Comparison of ENCODE assay signal across 29 cellular contexts in genomic region chr11:74978041-74978440, GRCh38.
"Had no signal": no experiment of that assay in that cellular context is flagged by ENCODE, and none has a peak within 500 bp of the region (broad histone marks: within the 10 kb centered on the region; RNA-seq: fewer than 3 reads in every experiment).

No MANE protein-coding gene starts in this region.

- H3K4me3 ChIP-seq: Peyer's patch had no signal

- H3K9me3 ChIP-seq: Peyer's patch had no signal

- H3K27ac ChIP-seq: Peyer's patch, VCaP had no signal

- DNase-seq: activated B cell treated with CpG ODN at 0.5 μM for 24 hours; activated CD4-positive, alpha-beta memory T cell treated with anti-CD3 and anti-CD28 coated beads for 36 hours; activated CD4-positive, alpha-beta T cell treated with anti-CD3 and anti-CD28 coated beads for 4 hours; activated CD4-positive, alpha-beta T cell treated with anti-CD3 and anti-CD28 coated beads, Interleukin-2, amount 50 U/mL, for 1 hour; activated CD4-positive, CD25-positive, alpha-beta regulatory T cell treated with anti-CD3 and anti-CD28 coated beads, Interleukin-2, amount 50 U/mL, for 72 hours; activated CD8-positive, alpha-beta memory T cell treated with anti-CD3 and anti-CD28 coated beads, Interleukin-2, amount 50 U/mL, for 4 hours; activated effector memory CD4-positive, alpha-beta T cell treated with Interleukin-2 at 50 U/mL for 16 hours; activated naive CD4-positive, alpha-beta T cell treated with anti-CD3 and anti-CD28 coated beads, Interleukin-2, amount 10 ng/mL, durations not matched to agents 7 days and 5 days; activated naive CD8-positive, alpha-beta T cell treated with anti-CD3 and anti-CD28 coated beads, Interleukin-2, amount 50 U/mL, for 24 hours; activated T-cell treated with anti-CD3 and anti-CD28 coated beads, Interleukin-2, amount 50 U/mL, for 48 hours; anterior cingulate cortex; central memory CD4-positive, alpha-beta T cell; NCI-H1092 treated with DMSO at 0.1 percent for 48 hours; NCI-H1417 treated with DMSO at 0.1 percent for 48 hours; NCI-H187 treated with DMSO at 0.1 percent for 48 hours; NCI-H2081 treated with DMSO at 0.1 percent for 48 hours; NCI-H226; NCI-H446 treated with DMSO at 0.1 percent for 48 hours; NCI-H524; NCI-H69; PC-3; Peyer's patch; RPMI8226; SW 1271; T-helper 1 cell; T-helper 2 cell; T-helper 9 cell had no signal

- H3K27me3 ChIP-seq: Peyer's patch had no signal

- ATAC-seq: activated naive CD8-positive, alpha-beta T cell treated with anti-CD3 and anti-CD28 coated beads, Interleukin-2, amount 50 U/mL, for 24 hours; PC-3 had no signal

- FAIRE-seq: bronchial epithelial cell had no signal

- H3K4me1 ChIP-seq: Peyer's patch had no signal
